ENCODE assay signal across 1 cellular context in the genomic region with DNA sequence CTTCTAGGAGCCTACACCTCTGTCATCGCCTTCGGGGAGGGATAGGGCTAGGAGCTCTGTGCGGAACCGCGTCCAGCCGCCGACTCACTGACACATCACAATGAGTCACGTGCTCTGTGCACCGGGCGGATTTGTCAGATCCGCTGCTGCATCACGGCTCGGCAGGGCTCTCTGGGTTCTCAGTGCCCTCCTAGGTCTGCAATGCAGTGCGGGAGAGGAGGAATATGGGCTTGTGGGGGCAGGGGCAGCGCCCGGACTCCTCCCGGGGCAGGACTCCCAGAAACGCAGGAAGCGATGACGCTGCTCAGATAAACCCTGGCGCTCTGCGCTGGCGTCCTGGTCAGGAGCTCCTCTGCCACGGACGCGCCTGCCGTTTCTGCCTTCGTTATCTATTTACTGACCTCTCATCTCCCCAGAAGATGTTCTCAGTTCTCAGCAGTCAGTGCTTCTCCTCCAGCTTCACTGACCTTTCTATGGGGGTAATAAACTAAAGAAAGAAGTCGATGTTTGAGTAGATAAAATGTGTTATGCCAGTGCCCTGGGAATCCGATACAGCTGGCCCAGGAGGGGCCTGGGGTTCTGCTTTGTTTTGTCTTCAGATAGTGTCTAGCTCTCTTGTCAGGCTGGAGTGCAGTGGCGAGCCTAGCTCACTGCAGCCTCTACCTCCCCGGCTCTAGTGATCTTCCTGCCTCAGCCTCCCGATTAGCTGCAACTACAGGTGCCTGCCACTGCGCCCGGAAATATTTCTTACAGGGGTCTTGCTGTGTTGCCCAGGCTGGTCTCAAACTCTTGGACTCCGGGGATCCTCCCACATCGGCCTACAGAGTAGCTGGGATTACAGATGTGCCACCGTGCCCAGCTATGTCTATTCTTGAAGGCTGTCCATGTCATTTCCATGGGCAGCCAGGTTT.
TF ChIP-seq lines count a peak whose summit lies in the region.

No MANE protein-coding gene starts in this region.

TF ChIP-seq in H1, 55 proteins besides CTCF, POLR2A, EP300 and RAD21 (continued from another document):
- no peak for TF ChIP-seq ATF3 (IDR thresholded peaks at IDR 0.05; ENCODE audit: insufficient read depth, low read depth, low read length)
- TF ChIP-seq, protein P1, sequence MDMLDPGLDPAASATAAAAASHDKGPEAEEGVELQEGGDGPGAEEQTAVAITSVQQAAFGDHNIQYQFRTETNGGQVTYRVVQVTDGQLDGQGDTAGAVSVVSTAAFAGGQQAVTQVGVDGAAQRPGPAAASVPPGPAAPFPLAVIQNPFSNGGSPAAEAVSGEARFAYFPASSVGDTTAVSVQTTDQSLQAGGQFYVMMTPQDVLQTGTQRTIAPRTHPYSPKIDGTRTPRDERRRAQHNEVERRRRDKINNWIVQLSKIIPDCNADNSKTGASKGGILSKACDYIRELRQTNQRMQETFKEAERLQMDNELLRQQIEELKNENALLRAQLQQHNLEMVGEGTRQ (IDR thresholded peaks at IDR 0.05; ENCODE audit: low read length): peak; percentile 88
- TF ChIP-seq CHD1 (IDR thresholded peaks at IDR 0.05; ENCODE audit: low read depth, low read length): no peak
- no peak for TF ChIP-seq NRF1 (IDR thresholded peaks at IDR 0.05; ENCODE audit: low read depth, low read length)
- TF ChIP-seq JUN (IDR thresholded peaks at IDR 0.05; ENCODE audit: low read depth, low read length): no peak
- no peak for TF ChIP-seq FOSL1 (IDR thresholded peaks at IDR 0.05; ENCODE audit: insufficient read depth, low read depth, low read length)
- TF ChIP-seq BRCA1 (IDR thresholded peaks at IDR 0.05; ENCODE audit: low read depth, low read length): no peak
- TF ChIP-seq TAF1 (IDR thresholded peaks at IDR 0.05; ENCODE audit: low read depth, low read length): peak; percentile 73
- TF ChIP-seq CEBPB (IDR thresholded peaks at IDR 0.05; ENCODE audit: low read depth, low read length): no peak
- no peak for TF ChIP-seq SP1 (IDR thresholded peaks at IDR 0.05; ENCODE audit: low read depth, low read length)
- TF ChIP-seq CHD2 (IDR thresholded peaks at IDR 0.05; ENCODE audit: low read length): no peak
- no peak for TF ChIP-seq SP4 (IDR thresholded peaks at IDR 0.05; ENCODE audit: low read length)
- TF ChIP-seq KDM4A (IDR thresholded peaks at IDR 0.05; ENCODE audit: low read depth, low read length, severe bottlenecking): peak; percentile 46
- TF ChIP-seq NANOG (IDR thresholded peaks at IDR 0.05; ENCODE audit: insufficient read depth, low read depth, low read length, poor library complexity, severe bottlenecking): no peak
- TF ChIP-seq BCL11A (IDR thresholded peaks at IDR 0.05; ENCODE audit: low read depth in 2 of 2, low read length in 2 of 2): no peak
- TF ChIP-seq RNF2 (IDR thresholded peaks at IDR 0.05; ENCODE audit: borderline replicate concordance, low read depth, low read length, missing control alignments, poor library complexity, severe bottlenecking): no peak
- TF ChIP-seq JUND (IDR thresholded peaks at IDR 0.05; ENCODE audit: low read length): no peak
- TF ChIP-seq EZH2 (IDR thresholded peaks at IDR 0.05; ENCODE audit: low read depth, low read length, severe bottlenecking): no peak
- no peak for TF ChIP-seq TAF7 (optimal IDR thresholded peaks at IDR 0.05; ENCODE audit: borderline replicate concordance, low read depth, low read length)
- TF ChIP-seq TEAD4 (IDR thresholded peaks at IDR 0.05; ENCODE audit: low read depth, low read length): no peak
- peak; percentile 93; the same call in 1 of the 2 replicates for TF ChIP-seq RBBP5 (IDR thresholded peaks at IDR 0.05; ENCODE audit: borderline replicate concordance, low read depth, low read length)
- TF ChIP-seq YY1 (IDR thresholded peaks at IDR 0.05; ENCODE audit: low read depth, low read length): no peak
- peak; percentile 47 to 83; a peak in 2 of 4 replicates for TF ChIP-seq SIN3A (conservative IDR thresholded peaks at IDR 0.05 in 1 of 2, IDR thresholded peaks at IDR 0.05 in 1 of 2; ENCODE audit: low read depth in 1 of 2, low read length in 2 of 2)
- no peak for TF ChIP-seq SUZ12 (IDR thresholded peaks at IDR 0.05; ENCODE audit: low read length)
- no peak for TF ChIP-seq SIX5 (IDR thresholded peaks at IDR 0.05; ENCODE audit: low read depth, low read length)
- TF ChIP-seq SAP30 (IDR thresholded peaks at IDR 0.05; ENCODE audit: insufficient read depth, insufficient replicate concordance, low read length): peak; percentile 85
- TF ChIP-seq TCF12 (IDR thresholded peaks at IDR 0.05; ENCODE audit: low read depth, low read length): no peak
- TF ChIP-seq POLR2AphosphoS5 (IDR thresholded peaks at IDR 0.05; ENCODE audit: low read depth, low read length): peak; percentile 70
- no peak for TF ChIP-seq CTBP2 (IDR thresholded peaks at IDR 0.05; ENCODE audit: borderline replicate concordance, insufficient read depth, insufficient read length, low read length)
- TF ChIP-seq RXRA (IDR thresholded peaks at IDR 0.05; ENCODE audit: insufficient read depth, low read depth, low read length): no peak
- TF ChIP-seq ASH2L (IDR thresholded peaks at IDR 0.05; ENCODE audit: low read length): peak; percentile 92
- no peak for TF ChIP-seq SIRT6 (IDR thresholded peaks at IDR 0.05; ENCODE audit: low read length)
- peak; percentile 10; the same call in 1 of the 2 replicates for TF ChIP-seq MAFK (IDR thresholded peaks at IDR 0.05; ENCODE audit: low read depth, low read length)
- no peak for TF ChIP-seq ATF2 (IDR thresholded peaks at IDR 0.05; ENCODE audit: low read length)
- TF ChIP-seq TBP (IDR thresholded peaks at IDR 0.05; ENCODE audit: low read depth, low read length): peak; percentile 64; the same call in 1 of the 2 replicates
- no peak for TF ChIP-seq BACH1 (IDR thresholded peaks at IDR 0.05; ENCODE audit: low read length)
- TF ChIP-seq, protein P2, sequence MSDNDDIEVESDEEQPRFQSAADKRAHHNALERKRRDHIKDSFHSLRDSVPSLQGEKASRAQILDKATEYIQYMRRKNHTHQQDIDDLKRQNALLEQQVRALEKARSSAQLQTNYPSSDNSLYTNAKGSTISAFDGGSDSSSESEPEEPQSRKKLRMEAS (IDR thresholded peaks at IDR 0.05): peak; percentile 94
- no peak for TF ChIP-seq SP2 (IDR thresholded peaks at IDR 0.05; ENCODE audit: low read length)
- no peak for TF ChIP-seq EGR1 (IDR thresholded peaks at IDR 0.05; ENCODE audit: borderline replicate concordance, low read depth, low read length)
- no peak for TF ChIP-seq CHD7 (IDR thresholded peaks at IDR 0.05; ENCODE audit: insufficient replicate concordance, low read length)
- TF ChIP-seq KDM1A (IDR thresholded peaks at IDR 0.05; ENCODE audit: borderline replicate concordance, low read length): peak; percentile 74
- TF ChIP-seq PHF8 (conservative IDR thresholded peaks at IDR 0.05; ENCODE audit: low read depth, low read length): peak; percentile 17; the same call in 1 of the 2 replicates
- no peak for TF ChIP-seq GABPA (IDR thresholded peaks at IDR 0.05; ENCODE audit: borderline replicate concordance, insufficient read depth, low read length)
- no peak for TF ChIP-seq ZNF274 (IDR thresholded peaks at IDR 0.05; ENCODE audit: borderline replicate concordance, extremely low read depth, low read length)
- no peak for TF ChIP-seq SRF (IDR thresholded peaks at IDR 0.05; ENCODE audit: low read depth, low read length)
- no peak for TF ChIP-seq HDAC6 (IDR thresholded peaks at IDR 0.05; ENCODE audit: low read depth, low read length)
- TF ChIP-seq RFX5 (IDR thresholded peaks at IDR 0.05; ENCODE audit: borderline replicate concordance, low read depth, low read length): no peak
- no peak for TF ChIP-seq HDAC2 (IDR thresholded peaks at IDR 0.05; ENCODE audit: borderline replicate concordance in 1 of 2, low read depth in 2 of 2, low read length in 2 of 2)
- no peak for TF ChIP-seq KDM5A (IDR thresholded peaks at IDR 0.05; ENCODE audit: low read length)
- peak; percentile 80 for TF ChIP-seq CREB1 (IDR thresholded peaks at IDR 0.05)
- no peak for TF ChIP-seq GTF2F1 (IDR thresholded peaks at IDR 0.05; ENCODE audit: borderline replicate concordance, low read depth, low read length)
- no peak for TF ChIP-seq CBX5 (IDR thresholded peaks at IDR 0.05; ENCODE audit: low read depth, low read length)
- TF ChIP-seq, protein P3, sequence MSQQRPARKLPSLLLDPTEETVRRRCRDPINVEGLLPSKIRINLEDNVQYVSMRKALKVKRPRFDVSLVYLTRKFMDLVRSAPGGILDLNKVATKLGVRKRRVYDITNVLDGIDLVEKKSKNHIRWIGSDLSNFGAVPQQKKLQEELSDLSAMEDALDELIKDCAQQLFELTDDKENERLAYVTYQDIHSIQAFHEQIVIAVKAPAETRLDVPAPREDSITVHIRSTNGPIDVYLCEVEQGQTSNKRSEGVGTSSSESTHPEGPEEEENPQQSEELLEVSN (IDR thresholded peaks at IDR 0.05): peak; percentile 68
- TF ChIP-seq POU5F1 (IDR thresholded peaks at IDR 0.05; ENCODE audit: low read depth, low read length): no peak
